Comparison of ENCODE assay signal across 21 cellular contexts in genomic region chr1:14404847-14405246, GRCh38.
DNase-seq lines count a peak whose midpoint lies in the region; ATAC-seq and TF ChIP-seq lines count a peak whose summit lies in the region.
"Had no signal": no experiment of that assay in that cellular context is flagged by ENCODE, and none has a peak within 500 bp of the region (broad histone marks: within the 10 kb centered on the region; RNA-seq: fewer than 3 reads in every experiment).

No MANE protein-coding gene starts in this region.

- H3K14ac ChIP-seq in IMR-90 (replicated peaks; ENCODE audit: low read depth, low read length), result no peak overlapping the region

- TF ChIP-seq POLR2A in IMR-90 (IDR thresholded peaks at IDR 0.05; ENCODE audit: low read depth, low read length), result no peak

- H3K27me3 Mint-ChIP-seq in GM23338 (ENCODE audit: insufficient read depth, low read depth, poor library complexity), result no peaks in the 10 kb centered on the region
- H3K27me3 Mint-ChIP-seq: CD4-positive, CD25-positive, alpha-beta regulatory T cell had no signal

- no peak for TF ChIP-seq RAD21 in IMR-90 (IDR thresholded peaks at IDR 0.05; ENCODE audit: low read length)

- peak overlapping the region; percentile 22; the same call in 1 of the 2 replicates for H3K4me2 ChIP-seq in GM23338
- H3K4me2 ChIP-seq in IMR-90 (ENCODE audit: low read depth, low read length), result no peak overlapping the region
- H3K4me2 ChIP-seq in mesendoderm (ENCODE audit: low read length), result no peak overlapping the region
- H3K4me2 ChIP-seq: PC-9 had no signal

- H4K5ac ChIP-seq in IMR-90 (ENCODE audit: low read depth, low read length) (no peak overlapping the region), mesendoderm (ENCODE audit: low read length) (no peak overlapping the region)

- H4K20me1 ChIP-seq in GM23338 (replicated peaks; ENCODE audit: insufficient read depth) (no peaks in the 10 kb centered on the region), IMR-90 (ENCODE audit: insufficient read depth, low read length) (no peaks in the 10 kb centered on the region)

- WGBS in IMR-90 (ENCODE audit: extremely low coverage in 2 of 2, insufficient read length in 1 of 2), 2 experiments, result no CpG with 5 or more reads among the region's 1 CpG
- WGBS in ectodermal cell, 2 experiments, result 12 to 19% methylated on average over 1 of the region's 1 CpG
- no CpG with 5 or more reads among the region's 1 CpG for WGBS in mesendoderm (ENCODE audit: extremely low coverage, insufficient coverage, low lambda C conversion rate)

- DNase-seq in GM23338 (ENCODE audit: low spot score) (peak; percentile 84), IMR-90 (peak; percentile 6), mesendoderm (peak; percentile 67), GM10266 (ENCODE audit: extremely low spot score) (no peak), cortex of kidney (lab: John Stamatoyannopoulos, UW) (no peak), hypothalamus (lab: John Stamatoyannopoulos, UW) (no peak)
- DNase-seq: ACHN; Caco-2; CD4-positive, CD25-positive, alpha-beta regulatory T cell; GM23248; KBM-7; NCI-H1436 treated with DMSO at 0.1 percent for 48 hours; NCI-H2029 treated with DMSO at 0.1 percent for 48 hours; NCI-H226; NCI-H69; PC-9; SJCRH30; T-helper 2 cell had no signal

- CTCF ChIA-PET in IMR-90 (lab: Yijun Ruan, JAX), result no interaction called here

- H3K27me3 ChIP-seq in GM23338 (ENCODE audit: insufficient read depth), result no peaks in the 10 kb centered on the region
- H3K27me3 ChIP-seq in IMR-90 (ENCODE audit: control insufficient read depth, insufficient read depth, low read length), result no peaks in the 10 kb centered on the region
- H3K27me3 ChIP-seq in ectodermal cell (ENCODE audit: control insufficient read depth, insufficient read depth, low read length, poor library complexity, severe bottlenecking), result no peaks in the 10 kb centered on the region
- H3K27me3 ChIP-seq in mesendoderm (ENCODE audit: insufficient read depth, low read length, poor library complexity), result no peaks in the 10 kb centered on the region

- H3K79me1 ChIP-seq in IMR-90 (ENCODE audit: low read depth in 1 of 2, low read length in 2 of 2) (no peaks in the 10 kb centered on the region), mesendoderm (ENCODE audit: low read length) (no peaks in the 10 kb centered on the region)

- in situ Hi-C loops in IMR-90 (cut with MboI; ENCODE audit: low sequenced_read_pairs), result no loop called here

- H2AFZ ChIP-seq in GM23338 (no peak overlapping the region), IMR-90 (replicated peaks; ENCODE audit: low read length, poor library complexity) (no peak overlapping the region)
- H2AFZ ChIP-seq: GM23248, PC-9 had no signal

- H3K9me3 ChIP-seq in IMR-90 (ENCODE audit: control insufficient read depth, insufficient read depth, low read length) (no peaks in the 10 kb centered on the region), ectodermal cell (ENCODE audit: control insufficient read depth, low read length) (no peaks in the 10 kb centered on the region)
- H3K9me3 ChIP-seq: Caco-2, SJCRH30 had no signal

- dilution Hi-C loops in IMR-90 (cut with HindIII; ENCODE audit: low sequenced_read_pairs, unreplicated experiment), result no loop called here

- H2BK5ac ChIP-seq in IMR-90 (ENCODE audit: low read depth, low read length, poor library complexity, severe bottlenecking), result no peak overlapping the region
- H2BK5ac ChIP-seq in mesendoderm (ENCODE audit: low read length), result no peak overlapping the region

- peak overlapping the region; percentile 88 for H3K27ac Mint-ChIP-seq in GM23338
- H3K27ac Mint-ChIP-seq: B cell; CD4-positive, CD25-positive, alpha-beta regulatory T cell had no signal

- ATAC-seq in GM23338 (peak; percentile 86), IMR-90 (ENCODE audit: low read depth) (peak; percentile 66), GM21723 (IDR thresholded peaks at IDR 0.05; ENCODE audit: unreplicated experiment) (no peak)

- TF ChIP-seq CTCF in GM23338 (conservative IDR thresholded peaks at IDR 0.05; ENCODE audit: low read depth in 2 of 2) (no peak), IMR-90 (conservative IDR thresholded peaks at IDR 0.05; ENCODE audit: low read depth, low read length) (no peak), GM10266 (IDR thresholded peaks at IDR 0.05; ENCODE audit: control insufficient read depth, insufficient read depth, low read depth, missing control alignments) (no peak)

- no peaks in the 10 kb centered on the region for H3K36me3 ChIP-seq in GM23338 (ENCODE audit: insufficient read depth)
- H3K36me3 ChIP-seq in IMR-90 (ENCODE audit: control insufficient read depth, insufficient read depth, low read length), result no peaks in the 10 kb centered on the region
- H3K36me3 ChIP-seq in ectodermal cell (ENCODE audit: control insufficient read depth, insufficient read depth, low read length), result no peaks in the 10 kb centered on the region
- no peaks in the 10 kb centered on the region for H3K36me3 ChIP-seq in mesendoderm (ENCODE audit: control insufficient read depth, insufficient read depth, low read length)
- H3K36me3 ChIP-seq: SJCRH30 had no signal

- intact Hi-C loops in IMR-90 (cut with micrococcal nuclease), result no loop called here

- no peak overlapping the region for H3K9ac ChIP-seq in IMR-90 (ENCODE audit: low read depth, low read length)
- no peak overlapping the region for H3K9ac ChIP-seq in mesendoderm (ENCODE audit: low read length)
- H3K9ac ChIP-seq: GM23248 had no signal

- H2BK15ac ChIP-seq in IMR-90 (ENCODE audit: low read depth, low read length) (no peak overlapping the region), mesendoderm (replicated peaks; ENCODE audit: low read depth) (no peak overlapping the region)

- no TSS peak for BruUV-seq in IMR-90 (replicated peaks; lab: Mats Ljungman, UMichigan)

- H3K4me1 ChIP-seq in GM23338 (ENCODE audit: insufficient read depth), result peaks cover 14% of the 10 kb centered on the region; the same call in 1 of the 2 replicates
- no peaks in the 10 kb centered on the region for H3K4me1 ChIP-seq in IMR-90 (ENCODE audit: control insufficient read depth, insufficient read depth, low read length)
- H3K4me1 ChIP-seq in ectodermal cell (ENCODE audit: control insufficient read depth, insufficient read depth, low read length), result peaks cover 6% of the 10 kb centered on the region
- H3K4me1 ChIP-seq in mesendoderm (ENCODE audit: control insufficient read depth, low read depth, low read length), result peaks cover 1% of the 10 kb centered on the region
- H3K4me1 ChIP-seq: Caco-2, SJCRH30 had no signal

- H3K9me1 ChIP-seq in IMR-90 (ENCODE audit: insufficient read depth, low read length), result no peaks in the 10 kb centered on the region

- H4K91ac ChIP-seq in IMR-90 (ENCODE audit: insufficient read depth, low read depth, low read length), result no peak overlapping the region

- H4K8ac ChIP-seq in IMR-90 (ENCODE audit: low read depth in 2 of 2, low read length in 2 of 2) (no peak overlapping the region), mesendoderm (ENCODE audit: low read depth, low read length) (no peak overlapping the region)

- no peak overlapping the region for H2AK9ac ChIP-seq in IMR-90 (replicated peaks; ENCODE audit: low read depth, low read length, poor library complexity)

- no peaks in the 10 kb centered on the region for H3K79me2 ChIP-seq in GM23338 (replicated peaks; ENCODE audit: insufficient read depth)
- H3K79me2 ChIP-seq in mesendoderm (ENCODE audit: control insufficient read depth, insufficient read depth, low read length), result no peaks in the 10 kb centered on the region

- POLR2A ChIA-PET in IMR-90 (lab: Charles Lee; ENCODE audit: unreplicated experiment), result no interaction called here

- H3F3A ChIP-seq in GM23338 (replicated peaks; ENCODE audit: low read depth), result no peaks in the 10 kb centered on the region

- H3K18ac ChIP-seq in IMR-90 (ENCODE audit: low read depth, low read length) (no peak overlapping the region), mesendoderm (ENCODE audit: low read length) (no peak overlapping the region)

- no peaks in the 10 kb centered on the region for H3K9me2 ChIP-seq in GM23338 (ENCODE audit: insufficient read depth)

- H3K4me3 ChIP-seq in GM23338 (no peak overlapping the region), IMR-90 (ENCODE audit: insufficient read depth, low read depth, low read length) (no peak overlapping the region), ectodermal cell (ENCODE audit: insufficient read depth, low read depth, low read length) (no peak overlapping the region), mesendoderm (ENCODE audit: low read length) (no peak overlapping the region)
- H3K4me3 ChIP-seq: GM23248, PC-9, SJCRH30 had no signal

- peaks cover 24% of the 10 kb centered on the region for H3K4me1 Mint-ChIP-seq in GM23338
- H3K4me1 Mint-ChIP-seq: B cell; CD4-positive, CD25-positive, alpha-beta regulatory T cell had no signal

- peak overlapping the region; percentile 11; the same call in 2 of the 3 replicates for H3K4me3 Mint-ChIP-seq in GM23338
- H3K4me3 Mint-ChIP-seq: B cell; CD4-positive, CD25-positive, alpha-beta regulatory T cell had no signal

- H3K27ac ChIP-seq in GM23338 (ENCODE audit: low read depth) (peak overlapping the region; percentile 93; the same call in 1 of the 2 replicates), IMR-90 (ENCODE audit: insufficient read depth, low read length) (no peak overlapping the region), ectodermal cell (ENCODE audit: insufficient read depth, low read depth, low read length, poor library complexity, severe bottlenecking) (peak overlapping the region; percentile 11), mesendoderm (ENCODE audit: low read depth, low read length) (no peak overlapping the region)
- H3K27ac ChIP-seq: GM23248, PC-9, SJCRH30 had no signal

- H2AK5ac ChIP-seq in IMR-90 (ENCODE audit: low read depth, low read length), result no peak overlapping the region
- H2AK5ac ChIP-seq in mesendoderm (ENCODE audit: low read length), result no peak overlapping the region

- H2BK20ac ChIP-seq in IMR-90 (ENCODE audit: low read depth, low read length), result no peak overlapping the region

- H2BK120ac ChIP-seq in IMR-90 (ENCODE audit: low read depth, low read length) (no peak overlapping the region), mesendoderm (ENCODE audit: low read depth, low read length) (no peak overlapping the region)

- H3K36me3 Mint-ChIP-seq in GM23338 (ENCODE audit: low read depth), result peaks cover 3% of the 10 kb centered on the region; the same call in 1 of the 3 replicates
- H3K36me3 Mint-ChIP-seq: CD4-positive, CD25-positive, alpha-beta regulatory T cell had no signal

- H3K4ac ChIP-seq in IMR-90 (ENCODE audit: low read depth, low read length) (no peak overlapping the region), mesendoderm (ENCODE audit: low read depth, low read length) (no peak overlapping the region)

- H3K56ac ChIP-seq in IMR-90 (ENCODE audit: extremely low read depth, insufficient read depth, low read length) (no peak overlapping the region), mesendoderm (ENCODE audit: low read length) (no peak overlapping the region)

- peaks cover 11% of the 10 kb centered on the region; the same call in 2 of the 3 replicates for H3K9me3 Mint-ChIP-seq in GM23338

- H3K23ac ChIP-seq in IMR-90 (ENCODE audit: low read depth, low read length) (no peak overlapping the region), mesendoderm (ENCODE audit: low read length) (no peak overlapping the region)

TF ChIP-seq in GM23338, 12 proteins besides CTCF, POLR2A, EP300 and RAD21 (continues in another document):
- TF ChIP-seq JUNB (IDR thresholded peaks at IDR 0.05; ENCODE audit: unreplicated experiment) (no peak), EZH2 (IDR thresholded peaks at IDR 0.05; ENCODE audit: low read depth, unreplicated experiment) (no peak)

TF ChIP-seq in IMR-90, 13 proteins besides CTCF, POLR2A, EP300 and RAD21 (continues in another document):
- no peak for TF ChIP-seq MAFK (IDR thresholded peaks at IDR 0.05; ENCODE audit: low read depth, low read length)

Comparison
In these comparisons a context has a peak if more than half of its experiments do, and no peak if none do; other contexts are left out.
1. DNase-seq: peak in GM23338 (single experiment), IMR-90 (single experiment) and mesendoderm (single experiment); none in GM10266 (single experiment), cortex of kidney (single experiment) and hypothalamus (0 of 51).
2. H3K27ac ChIP-seq: peak in GM23338 (single experiment) and ectodermal cell (single experiment); none in IMR-90 (single experiment) and mesendoderm (single experiment).